Comparison of ENCODE assay signal across 8 cellular contexts in genomic region chr15:64893481-64894394, GRCh38. TPM values are rescaled to one million over a fixed set of nuclear protein-coding genes. Genes with fewer than 3 reads are reported as not detected.
A peak's percentile ranks its signal among the peaks of the same experiment; 100 is the strongest.
DNase-seq lines count a peak whose midpoint lies in the region; ATAC-seq, FAIRE-seq and TF ChIP-seq lines count a peak whose summit lies in the region.

No MANE protein-coding gene starts in this region.

- H3K27ac ChIP-seq in KOPT-K1 (ENCODE audit: low read depth, low read length, poor library complexity, severe bottlenecking) (peak overlapping the region; percentile 97), kidney (ENCODE audit: low read depth in 2 of 2, low read length in 2 of 2) (peak overlapping the region; percentile 74 to 86)

- no peaks in the 10 kb centered on the region for H3K27me3 Mint-ChIP-seq in central memory CD8-positive, alpha-beta T cell

- peak overlapping the region; percentile 95 for H3K27ac Mint-ChIP-seq in central memory CD8-positive, alpha-beta T cell (ENCODE audit: low read depth)

- no peaks in the 10 kb centered on the region for H3K9me3 ChIP-seq in KOPT-K1 (ENCODE audit: insufficient read depth, low read length, poor library complexity, severe bottlenecking)
- H3K9me3 ChIP-seq in kidney (ENCODE audit: control insufficient read depth in 1 of 2, low read length in 2 of 2): no peaks in the 10 kb centered on the region

- H3K4me1 ChIP-seq in kidney (ENCODE audit: control insufficient read depth in 1 of 2, insufficient read depth in 1 of 2, low read depth in 1 of 2, low read length in 2 of 2): peaks cover 0 to 29% of the 10 kb centered on the region in 2 donors

- TF ChIP-seq CTCF in kidney (IDR thresholded peaks at IDR 0.05; ENCODE audit: borderline replicate concordance, extremely low read depth, insufficient read depth): no peak

- ATAC-seq in GM21723 (IDR thresholded peaks at IDR 0.05; ENCODE audit: unreplicated experiment): peak; percentile 62
- ATAC-seq in activated CD4-positive, CD25-positive, alpha-beta regulatory T cell treated with anti-CD3 and anti-CD28 coated beads, Interleukin-2, amount 50 U/mL, for 24 hours: peak; percentile 88 to 90
- ATAC-seq in central memory CD8-positive, alpha-beta T cell (replicated peaks; ENCODE audit: extremely low read depth, poor library complexity, severe bottlenecking): peak; percentile 62

- no peaks in the 10 kb centered on the region for H3K36me3 ChIP-seq in KOPT-K1 (ENCODE audit: insufficient read depth, low read length)
- no peaks in the 10 kb centered on the region for H3K36me3 ChIP-seq in kidney (ENCODE audit: control insufficient read depth in 1 of 2, insufficient read depth in 2 of 2, low read length in 2 of 2)

- DNase-seq in Daoy (ENCODE audit: low read depth): peak; percentile 96
- DNase-seq in central memory CD8-positive, alpha-beta T cell (ENCODE audit: low spot score in 2 of 2): peak; percentile 76 to 85
- peak; percentile 98 for DNase-seq in kidney
- peak; percentile 97 for DNase-seq in stimulated activated CD4-positive, alpha-beta T cell treated with anti-CD3 and anti-CD28 coated beads, Interleukin-12 subunit alpha, Interleukin-12 subunit beta, amount 100 ng/mL, for 4 hours
- no peak for DNase-seq in NCI-H2227 (lab: John Stamatoyannopoulos, UW; ENCODE audit: unreplicated experiment)

- peak overlapping the region; percentile 19 to 45 for H3K4me3 ChIP-seq in kidney (ENCODE audit: low read length in 2 of 2)

- FAIRE-seq in kidney (lab: Jason Lieb, UNC): no peak

- peak overlapping the region; percentile 84 for H3K4me3 Mint-ChIP-seq in central memory CD8-positive, alpha-beta T cell

- H3K36me3 Mint-ChIP-seq in central memory CD8-positive, alpha-beta T cell (ENCODE audit: insufficient read depth): peaks cover 17% of the 10 kb centered on the region

- H3K9ac ChIP-seq in kidney (ENCODE audit: low read length in 2 of 2): peak overlapping the region in 1 of 2 donors; percentile 70

- H3K9me3 Mint-ChIP-seq in central memory CD8-positive, alpha-beta T cell: no peaks in the 10 kb centered on the region

- peaks cover 66% of the 10 kb centered on the region for H3K4me1 Mint-ChIP-seq in central memory CD8-positive, alpha-beta T cell

- intact Hi-C loops in kidney (cut with DNase I): no loop called here

RNA-seq across cellular contexts. Expression of gene ANKDD1A, which starts 18.0 kb away (rescaled TPM):
- 1.5 and 1.8 TPM in 2 replicates for total RNA-seq in Daoy (2014; rRNA removed; shearing (Covaris generic))
- 8.0 TPM for total RNA-seq in kidney
- polyA plus RNA-seq in kidney (ENCODE audit: insufficient read depth, low read depth, low replicate concordance): 1.9 TPM

RNA-seq across cellular contexts. Expression of gene PLEKHO2, which starts 52.0 kb away (rescaled TPM):
- 8.7 and 10.7 TPM in 2 replicates for total RNA-seq in Daoy (2014; rRNA removed; shearing (Covaris generic))
- 48.6 TPM for total RNA-seq in kidney
- polyA plus RNA-seq in kidney (ENCODE audit: insufficient read depth, low read depth, low replicate concordance): 12.0 TPM
